Comparison of ENCODE assay signal across 1 cellular context in the genomic region with DNA sequence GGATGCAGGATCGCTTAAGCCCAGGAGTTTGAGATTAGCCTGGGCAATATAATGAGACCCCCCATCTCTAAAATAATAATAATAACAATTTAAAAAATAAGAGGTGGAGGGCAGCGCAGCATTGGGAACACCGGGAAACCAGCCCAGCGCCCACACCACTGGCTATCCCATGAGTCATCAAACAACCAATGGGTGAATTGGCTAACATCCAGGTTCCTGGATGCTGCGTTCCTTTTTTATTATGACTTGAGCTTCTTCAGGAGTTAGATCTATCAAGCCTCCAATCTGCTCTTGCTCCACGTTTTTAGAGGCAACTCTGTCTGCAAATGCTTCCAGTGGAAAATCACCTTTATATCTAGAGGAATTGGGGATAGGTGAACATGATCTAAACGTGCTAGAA.
TF ChIP-seq lines count a peak whose summit lies in the region.

No MANE protein-coding gene starts in this region.

TF ChIP-seq in K562, 482 proteins besides CTCF, POLR2A, EP300 and RAD21:
- TF ChIP-seq ZNF695 (CRISPR knock-in tag; IDR thresholded peaks at IDR 0.05) (no peak), JUND (IDR thresholded peaks at IDR 0.05; ENCODE audit: borderline replicate concordance, low read depth, low read length) (peak; percentile 51; the same call in 1 of the 2 replicates), JUND (tag; IDR thresholded peaks at IDR 0.05; ENCODE audit: borderline replicate concordance, low read depth, low read length) (no peak), ZNF197 (CRISPR knock-in tag; IDR thresholded peaks at IDR 0.05; ENCODE audit: low read depth) (no peak), ZNF707 (CRISPR knock-in tag; conservative IDR thresholded peaks at IDR 0.05) (no peak), FOSL1 (tag; conservative IDR thresholded peaks at IDR 0.05) (peak; percentile 45; the same call in 1 of the 2 replicates), KLF6 (CRISPR knock-in tag; IDR thresholded peaks at IDR 0.05; ENCODE audit: borderline replicate concordance) (no peak), NFIC (IDR thresholded peaks at IDR 0.05) (peak; percentile 56)
